Comparison of ENCODE assay signal across 8 cellular contexts in genomic region chr22:36339171-36340065, GRCh38. TPM values are rescaled to one million over a fixed set of nuclear protein-coding genes. Genes with fewer than 3 reads are reported as not detected.
DNase-seq lines count a peak whose midpoint lies in the region; ATAC-seq lines count a peak whose summit lies in the region.

No MANE protein-coding gene starts in this region.

- peak overlapping the region; percentile 4 to 13 for H3K9ac ChIP-seq in stomach smooth muscle (ENCODE audit: low read length in 2 of 2)

- intact Hi-C loops in left ventricle myocardium superior (cut with micrococcal nuclease), result loop anchor here (5.0 kb wide), 1 partner anchor 43 kb away; no protein-coding TSS in a partner anchor

- no peaks in the 10 kb centered on the region for H3K9me3 Mint-ChIP-seq in activated naive CD4-positive, alpha-beta T cell treated with anti-CD3 and anti-CD28 coated beads, Interleukin-2, amount 50 U/mL, for 72 hours

- peak; percentile 60 to 69 for ATAC-seq in activated naive CD4-positive, alpha-beta T cell treated with anti-CD3 and anti-CD28 coated beads, Interleukin-2, amount 50 U/mL, for 72 hours
- ATAC-seq in left ventricle myocardium superior (peak; percentile 3), HG03354 (IDR thresholded peaks at IDR 0.05; ENCODE audit: poor library complexity, severe bottlenecking, unreplicated experiment) (no peak), HG03565 (IDR thresholded peaks at IDR 0.05; ENCODE audit: unreplicated experiment) (no peak)

- H3K4me1 ChIP-seq in stomach smooth muscle (ENCODE audit: control insufficient read depth, insufficient read depth, low read length), result peaks cover 98% of the 10 kb centered on the region

- H3K9me3 ChIP-seq in stomach smooth muscle (ENCODE audit: control insufficient read depth in 2 of 2, low read length in 2 of 2), result no peaks in the 10 kb centered on the region

- H3K27ac Mint-ChIP-seq in activated naive CD4-positive, alpha-beta T cell treated with anti-CD3 and anti-CD28 coated beads, Interleukin-2, amount 50 U/mL, for 72 hours, result peak overlapping the region; percentile 87 to 88

- H3K36me3 ChIP-seq in stomach smooth muscle (ENCODE audit: control insufficient read depth in 2 of 2, insufficient read depth in 2 of 2, low read length in 2 of 2), result peaks cover 43 to 64% of the 10 kb centered on the region in 2 donors

- no peak overlapping the region for H3K4me3 ChIP-seq in stomach smooth muscle (ENCODE audit: low read length in 2 of 2)

- H3K27ac ChIP-seq in stomach smooth muscle (ENCODE audit: low read length), result peak overlapping the region; percentile 99

- H3K27me3 ChIP-seq in stomach smooth muscle (ENCODE audit: control insufficient read depth in 1 of 2, insufficient read depth in 2 of 2, low read length in 2 of 2), result no peaks in the 10 kb centered on the region

- H3K36me3 Mint-ChIP-seq in activated naive CD4-positive, alpha-beta T cell treated with anti-CD3 and anti-CD28 coated beads, Interleukin-2, amount 50 U/mL, for 72 hours, result peaks cover 51 to 73% of the 10 kb centered on the region in 2 donors

- DNase-seq in NCI-H2171 treated with DMSO at 0.1 percent for 48 hours (lab: John Stamatoyannopoulos, UW) (peak; percentile 16), NCI-H2171 (lab: John Stamatoyannopoulos, UW) (no peak), left ventricle myocardium superior (no peak), NCI-H1436 treated with DMSO at 0.1 percent for 48 hours (lab: John Stamatoyannopoulos, UW) (no peak)
- peak in 1 of 2 donors; percentile 40 for DNase-seq in activated naive CD4-positive, alpha-beta T cell treated with anti-CD3 and anti-CD28 coated beads, Interleukin-2, amount 50 U/mL, for 72 hours (ENCODE audit: low spot score in 2 of 2)

RNA-seq across cellular contexts. Expression of gene MYH9, which starts 48.3 kb away (rescaled TPM):
- total RNA-seq in activated naive CD4-positive, alpha-beta T cell treated with anti-CD3 and anti-CD28 coated beads, Interleukin-2, amount 50 U/mL, for 72 hours, result 100 to 1,000 TPM; 521 to 691 TPM
- total RNA-seq in left ventricle myocardium superior, result 161 TPM

Comparison
In these comparisons a context has a peak if more than half of its experiments do, and no peak if none do; other contexts are left out.
1. ATAC-seq: peak in activated naive CD4-positive, alpha-beta T cell treated with anti-CD3 and anti-CD28 coated beads, Interleukin-2, amount 50 U/mL, for 72 hours (2 of 2) and left ventricle myocardium superior (single experiment); none in HG03354 (single experiment) and HG03565 (single experiment).